8 cellular contexts compared by ENCODE assay signal in genomic region chr16:2513405-2514332, GRCh38. TPM values are rescaled to one million over a fixed set of nuclear protein-coding genes. Genes with fewer than 3 reads are reported as not detected.
A peak's percentile ranks its signal among the peaks of the same experiment; 100 is the strongest.
DNase-seq lines count a peak whose midpoint lies in the region; ATAC-seq and TF ChIP-seq lines count a peak whose summit lies in the region.

TSS of gene ATP6V0C (plus strand) at chr16:2513952. CDS start at chr16:2514104, 152 bp downstream.

- DNase-seq in EH (ENCODE audit: low read depth) (peak; percentile 86), H4 (ENCODE audit: low spot score) (peak; percentile 72), LoVo (ENCODE audit: low spot score) (peak; percentile 92), RWPE1 (ENCODE audit: low spot score) (peak; percentile 93), fibroblast of pulmonary artery (ENCODE audit: low read depth) (peak; percentile 86)
- DNase-seq in activated T-helper 9 cell treated with anti-CD3 and anti-CD28 coated beads, Interleukin-2, amount 50 U/mL, for 16 hours (ENCODE audit: low read depth), result peak; percentile 86
- peak; percentile 91 for DNase-seq in stimulated activated naive CD8-positive, alpha-beta T cell treated with anti-CD3 and anti-CD28 coated beads, Interleukin-15, Interleukin-2, amounts not matched to agents 100 U/mL and 50 U/mL, for 24 hours

- H3K4me3 ChIP-seq in fibroblast of pulmonary artery (replicated peaks; ENCODE audit: low read depth, low read length), result peak within 1 kb of the TSS; percentile 59

- H3K4me1 Mint-ChIP-seq in nephron, result peaks cover 56% of the 10 kb centered on the region

- peak within 1 kb of the TSS; percentile 95 for H3K27ac ChIP-seq in RWPE1

- H3K27ac Mint-ChIP-seq in nephron, result peak within 1 kb of the TSS; percentile 97 to 99 (median 98)

- no peak for TF ChIP-seq CTCF in RWPE1 (conservative IDR thresholded peaks at IDR 0.05; ENCODE audit: low read depth)
- TF ChIP-seq CTCF in fibroblast of pulmonary artery (IDR thresholded peaks at IDR 0.05; ENCODE audit: low read length, missing control alignments), result no peak
- TF ChIP-seq CTCF in nephron (IDR thresholded peaks at IDR 0.05; ENCODE audit: unreplicated experiment in 3 of 3), result no peak

- ATAC-seq in stimulated activated naive CD8-positive, alpha-beta T cell treated with anti-CD3 and anti-CD28 coated beads, Interleukin-15, Interleukin-2, amounts not matched to agents 100 U/mL and 50 U/mL, for 24 hours, result peak; percentile 81

- POLR2A ChIA-PET in RWPE1 (lab: Yijun Ruan, JAX; ENCODE audit: low non-redundant PET), result no interaction called here

- CTCF ChIA-PET in RWPE1 (lab: Yijun Ruan, JAX), result interaction anchor here (3.3 kb wide), 1 partner anchor 12 kb away, joined by 14 read pairs; no protein-coding TSS in a partner anchor

- H3K27me3 Mint-ChIP-seq in nephron (ENCODE audit: low read depth), result peaks cover 3% of the 10 kb centered on the region

- H3K4me3 Mint-ChIP-seq in nephron, result peak within 1 kb of the TSS; percentile 90 to 95 (median 94)

- peaks cover 6% of the 10 kb centered on the region for H3K36me3 Mint-ChIP-seq in nephron (ENCODE audit: low read depth)

- no peaks in the 10 kb centered on the region for H3K9me3 Mint-ChIP-seq in nephron

RNA-seq across cellular contexts. Expression of gene ATP6V0C, which starts in this region (rescaled TPM):
- 39.7 and 40.5 TPM in 2 replicates for total RNA-seq in H4 (2014; rRNA removed; shearing (Covaris generic))

Comparison
In these comparisons a context has a peak if more than half of its experiments do, and no peak if none do; other contexts are left out.
1. Peak in every context shown above with its lines: DNase-seq, ATAC-seq, H3K4me3 ChIP-seq and H3K27ac ChIP-seq.